ENCODE assay signal across 8 cellular contexts in genomic region chr21:33478858-33479678, GRCh38. TPM values are rescaled to one million over a fixed set of nuclear protein-coding genes. Genes with fewer than 3 reads are reported as not detected.
DNase-seq lines count a peak whose midpoint lies in the region; ATAC-seq and TF ChIP-seq lines count a peak whose summit lies in the region.

No MANE protein-coding gene starts in this region.

- no peak overlapping the region for H2BK120ac ChIP-seq in H9 (ENCODE audit: low read depth, low read length, poor library complexity, severe bottlenecking)

- H3K79me1 ChIP-seq in H9 (ENCODE audit: insufficient read depth, low read depth, low read length, poor library complexity, severe bottlenecking): peaks cover 2% of the 10 kb centered on the region

- no peak overlapping the region for H3K27ac ChIP-seq in H9 (ENCODE audit: insufficient read length, low read depth, low read length)
- peak overlapping the region; percentile 86 to 94 (median 93) for H3K27ac ChIP-seq in right lobe of liver

- no peak overlapping the region for H3K27ac Mint-ChIP-seq in H9

- no peak overlapping the region for H3K4ac ChIP-seq in H9 (ENCODE audit: low read depth, low read length)

- H3K4me3 ChIP-seq in GM12875 (ENCODE audit: low read depth, low read length): peak overlapping the region; percentile 97
- peak overlapping the region; percentile 77 for H3K4me3 ChIP-seq in MG63
- peak overlapping the region; percentile 95 to 98 (median 97) for H3K4me3 ChIP-seq in right lobe of liver

- H2AFZ ChIP-seq in H9 (ENCODE audit: low read length): no peak overlapping the region

- H3K9me3 ChIP-seq in H9 (ENCODE audit: control insufficient read depth, low read depth, low read length) (no peaks in the 10 kb centered on the region), MG63 (no peaks in the 10 kb centered on the region), right lobe of liver (no peaks in the 10 kb centered on the region)

- ATAC-seq in right lobe of liver: peak; percentile 3 to 38 (median 22)

- H2AK5ac ChIP-seq in H9 (ENCODE audit: insufficient read length, low read length): no peak overlapping the region

- no peak overlapping the region for H2BK15ac ChIP-seq in H9 (ENCODE audit: low read depth, low read length)

- peak overlapping the region; percentile 87 for H3K4me2 ChIP-seq in H9 (ENCODE audit: insufficient read depth, insufficient read length, low read length)

- no peaks in the 10 kb centered on the region for H3K36me3 ChIP-seq in MG63
- H3K36me3 ChIP-seq in right lobe of liver: no peaks in the 10 kb centered on the region

- H3K36me3 Mint-ChIP-seq in H9 (ENCODE audit: insufficient read depth in 1 of 3, low read depth in 3 of 3): no peaks in the 10 kb centered on the region; a peak in 2 of 7 replicates

- no peak overlapping the region for H4K8ac ChIP-seq in H9 (replicated peaks; ENCODE audit: insufficient read length, low read depth, low read length)

- H3K4me1 Mint-ChIP-seq in H9: peaks cover 6 to 8% of the 10 kb centered on the region in 2 experiments

- H4K91ac ChIP-seq in H9 (ENCODE audit: insufficient read length, low read depth, low read length): no peak overlapping the region

- H3K23me2 ChIP-seq in H9 (ENCODE audit: insufficient read length, low read depth, low read length, poor library complexity, severe bottlenecking): peaks cover 20% of the 10 kb centered on the region

- H4K20me1 ChIP-seq in H9 (ENCODE audit: control insufficient read depth, insufficient read depth, insufficient read length): no peaks in the 10 kb centered on the region

- no peak overlapping the region for H3K18ac ChIP-seq in H9 (ENCODE audit: insufficient read length, low read depth, low read length)

- no CpG with 5 or more reads among the region's 69 CpGs for WGBS in H9 (ENCODE audit: extremely low coverage, insufficient read length, low lambda C conversion rate)
- WGBS in right lobe of liver (ENCODE audit: insufficient coverage, low coverage, low lambda C conversion rate, missing lambda C conversion rate): 0% methylated on average over 21 of the region's 69 CpGs

- intact Hi-C loops in right lobe of liver (cut with DNase I): no loop called here

- peak overlapping the region; percentile 83 to 95 for H3K4me3 Mint-ChIP-seq in H9

- H3K9me3 Mint-ChIP-seq in H9: no peaks in the 10 kb centered on the region

- DNase-seq in H9: peak; percentile 63
- peak; percentile 22 for DNase-seq in MG63
- peak; percentile 15 to 35 for DNase-seq in activated CD4-positive, alpha-beta T cell treated with anti-CD3 and anti-CD28 coated beads for 4 hours
- peak; percentile 50 for DNase-seq in dermis blood vessel endothelial cell
- DNase-seq in right lobe of liver: peak; percentile 51 to 69 (median 53)
- DNase-seq in stimulated activated CD4-positive, alpha-beta T cell treated with anti-CD3 and anti-CD28 coated beads, TNF-alpha, amount 100 ng/mL, for 48 hours (ENCODE audit: low read depth in 3 of 3): peak; percentile 5 to 26 (median 9)
- DNase-seq in cortex of kidney (lab: John Stamatoyannopoulos, UW): no peak

- no peak overlapping the region for H3T11ph ChIP-seq in H9 (ENCODE audit: low read length)

- H3K27me3 ChIP-seq in H9 (ENCODE audit: insufficient read depth, low read length): no peaks in the 10 kb centered on the region
- H3K27me3 ChIP-seq in MG63: no peaks in the 10 kb centered on the region
- H3K27me3 ChIP-seq in right lobe of liver: no peaks in the 10 kb centered on the region

- TF ChIP-seq CTCF in GM12875 (IDR thresholded peaks at IDR 0.05; ENCODE audit: borderline replicate concordance, insufficient read depth, low read depth, low read length) (no peak; the same call in 1 of the 2 replicates), H9 (conservative IDR thresholded peaks at IDR 0.05) (no peak), right lobe of liver (IDR thresholded peaks at IDR 0.05) (peak in 3 of 4 donors; percentile 8 to 17 (median 10))

- H4K5ac ChIP-seq in H9 (ENCODE audit: insufficient read length, low read depth, low read length): no peak overlapping the region

- no peak overlapping the region for H2BK12ac ChIP-seq in H9 (ENCODE audit: insufficient read length, low read depth, low read length)

- peak overlapping the region; percentile 13 for H3K9ac ChIP-seq in H9 (ENCODE audit: extremely low read depth, insufficient read length, low read length)

- H2BK20ac ChIP-seq in H9 (ENCODE audit: low read depth, low read length, poor library complexity, severe bottlenecking): no peak overlapping the region

- H3K23ac ChIP-seq in H9 (ENCODE audit: insufficient read length, low read depth, low read length): no peak overlapping the region

- no peaks in the 10 kb centered on the region for H3K79me2 ChIP-seq in H9 (ENCODE audit: insufficient read depth, low read length)

- H3K56ac ChIP-seq in H9 (ENCODE audit: insufficient read length, low read depth, low read length): no peak overlapping the region

- no peak for TF ChIP-seq POLR2A in right lobe of liver (IDR thresholded peaks at IDR 0.05)

- H3K27me3 Mint-ChIP-seq in H9 (ENCODE audit: low read depth): peaks cover 2% of the 10 kb centered on the region; the same call in 1 of the 2 replicates

- H3K14ac ChIP-seq in H9 (ENCODE audit: insufficient read depth, low read length): no peak overlapping the region

- H2BK5ac ChIP-seq in H9 (ENCODE audit: insufficient read length, low read length): no peak overlapping the region

- H3K4me1 ChIP-seq in H9 (ENCODE audit: insufficient read depth, low read length) (peaks cover 2% of the 10 kb centered on the region; the same call in 1 of the 2 replicates), right lobe of liver (peaks cover 0 to 12% (median 0%) of the 10 kb centered on the region in 4 donors)

RNA-seq across cellular contexts. Expression of gene TMEM50B, which starts 0.7 kb away (rescaled TPM):
- total RNA-seq in H9 (2021): 14.8 and 17.6 TPM in 2 replicates
- total RNA-seq in MG63 (2014; rRNA removed; shearing (Covaris generic); ENCODE audit: low replicate concordance): 14.3 and 16.3 TPM in 2 replicates
- 24.5 and 32.0 TPM in 2 replicates for total RNA-seq in dermis blood vessel endothelial cell
- 10 to 100 TPM; 13.0 to 35.4 (median 20.2) TPM for total RNA-seq in right lobe of liver

RNA-seq across cellular contexts. Expression of gene DNAJC28, which starts 12.4 kb away (rescaled TPM):
- total RNA-seq in H9 (2021) (3.4 and 3.7 TPM in 2 replicates), dermis blood vessel endothelial cell (1.9 and 2.6 TPM in 2 replicates), right lobe of liver (1 to 10 TPM; 1.7 to 2.7 (median 1.9) TPM)
- 0.72 and 1.1 TPM in 2 replicates for total RNA-seq in MG63 (2014; rRNA removed; shearing (Covaris generic); ENCODE audit: low replicate concordance)

Comparison
In these comparisons a context has a peak if more than half of its experiments do, and no peak if none do; other contexts are left out.
1. CTCF ChIP-seq: peak in right lobe of liver (3 of 4); none in GM12875 (single experiment) and H9 (single experiment).
2. Peak in every context shown above with its lines, with median percentiles within 50 percentile points of each other: H3K4me3 ChIP-seq.